In the genomic region with DNA sequence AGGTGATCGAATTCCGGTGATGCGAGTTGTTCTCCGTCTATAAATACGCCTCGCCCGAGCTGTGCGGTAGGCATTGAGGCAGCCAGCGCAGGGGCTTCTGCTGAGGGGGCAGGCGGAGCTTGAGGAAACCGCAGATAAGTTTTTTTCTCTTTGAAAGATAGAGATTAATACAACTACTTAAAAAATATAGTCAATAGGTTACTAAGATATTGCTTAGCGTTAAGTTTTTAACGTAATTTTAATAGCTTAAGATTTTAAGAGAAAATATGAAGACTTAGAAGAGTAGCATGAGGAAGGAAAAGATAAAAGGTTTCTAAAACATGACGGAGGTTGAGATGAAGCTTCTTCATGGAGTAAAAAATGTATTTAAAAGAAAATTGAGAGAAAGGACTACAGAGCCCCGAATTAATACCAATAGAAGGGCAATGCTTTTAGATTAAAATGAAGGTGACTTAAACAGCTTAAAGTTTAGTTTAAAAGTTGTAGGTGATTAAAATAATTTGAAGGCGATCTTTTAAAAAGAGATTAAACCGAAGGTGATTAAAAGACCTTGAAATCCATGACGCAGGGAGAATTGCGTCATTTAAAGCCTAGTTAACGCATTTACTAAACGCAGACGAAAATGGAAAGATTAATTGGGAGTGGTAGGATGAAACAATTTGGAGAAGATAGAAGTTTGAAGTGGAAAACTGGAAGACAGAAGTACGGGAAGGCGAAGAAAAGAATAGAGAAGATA, we compare ENCODE assay signal across 1 cellular context.
A peak's percentile ranks its signal among the peaks of the same experiment; 100 is the strongest.
TF ChIP-seq lines count a peak whose summit lies in the region.

A gene (plus strand): TSS at position 69 of the 736 bp plus-strand sequence.

TF ChIP-seq in K562, 482 proteins besides CTCF, POLR2A, EP300 and RAD21 (continued from another document and continues in another):
- TF ChIP-seq, protein P1, sequence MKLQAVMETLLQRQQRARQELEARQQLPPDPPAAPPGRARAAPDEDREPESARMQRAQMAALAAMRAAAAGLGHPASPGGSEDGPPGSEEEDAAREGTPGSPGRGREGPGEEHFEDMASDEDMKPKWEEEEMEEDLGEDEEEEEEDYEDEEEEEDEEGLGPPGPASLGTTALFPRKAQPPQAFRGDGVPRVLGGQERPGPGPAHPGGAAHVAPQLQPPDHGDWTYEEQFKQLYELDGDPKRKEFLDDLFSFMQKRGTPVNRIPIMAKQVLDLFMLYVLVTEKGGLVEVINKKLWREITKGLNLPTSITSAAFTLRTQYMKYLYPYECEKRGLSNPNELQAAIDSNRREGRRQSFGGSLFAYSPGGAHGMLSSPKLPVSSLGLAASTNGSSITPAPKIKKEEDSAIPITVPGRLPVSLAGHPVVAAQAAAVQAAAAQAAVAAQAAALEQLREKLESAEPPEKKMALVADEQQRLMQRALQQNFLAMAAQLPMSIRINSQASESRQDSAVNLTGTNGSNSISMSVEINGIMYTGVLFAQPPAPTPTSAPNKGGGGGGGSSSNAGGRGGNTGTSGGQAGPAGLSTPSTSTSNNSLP (IDR thresholded peaks at IDR 0.05; ENCODE audit: borderline replicate concordance, low read depth, low read length), result peak; percentile 68; the same call in 1 of the 2 replicates
- TF ChIP-seq ZNF282 (CRISPR knock-in tag; IDR thresholded peaks at IDR 0.05) (no peak), TAF1 (IDR thresholded peaks at IDR 0.05; ENCODE audit: control insufficient read depth, extremely low read depth, insufficient read depth, low read length, severe bottlenecking) (peak; percentile 100), PYGO2 (tag; IDR thresholded peaks at IDR 0.05) (no peak), NR2C2 (CRISPR knock-in tag; IDR thresholded peaks at IDR 0.05) (no peak), NR2C2 (tag; IDR thresholded peaks at IDR 0.05) (no peak), HDAC8 (tag; IDR thresholded peaks at IDR 0.05) (no peak), BHLHE40 (IDR thresholded peaks at IDR 0.05; ENCODE audit: low read length) (peak; percentile 72), NCOA4 (IDR thresholded peaks at IDR 0.05; ENCODE audit: partially characterized antibody) (peak; percentile 5), ZNF140 (CRISPR knock-in tag; IDR thresholded peaks at IDR 0.05) (peak; percentile 13; the same call in 1 of the 2 replicates), CXXC5 (CRISPR knock-in tag; IDR thresholded peaks at IDR 0.05) (peak; percentile 93), ZNF24 (IDR thresholded peaks at IDR 0.05) (peak; percentile 53; the same call in 1 of the 2 replicates), MED1 (CRISPR knock-in tag; IDR thresholded peaks at IDR 0.05; ENCODE audit: borderline replicate concordance) (no peak), CEBPB (tag; IDR thresholded peaks at IDR 0.05) (peak; percentile 80), CAMTA2 (CRISPR knock-in tag; conservative IDR thresholded peaks at IDR 0.05) (peak; percentile 99), TCF7L2 (IDR thresholded peaks at IDR 0.05; ENCODE audit: low read depth, low read length) (peak; percentile 56; the same call in 1 of the 2 replicates), ESRRA (IDR thresholded peaks at IDR 0.05; ENCODE audit: borderline replicate concordance, low read depth) (peak; percentile 90; the same call in 1 of the 2 replicates), CBX1 (IDR thresholded peaks at IDR 0.05; ENCODE audit: low read depth) (peak; percentile 99), RFX5 (IDR thresholded peaks at IDR 0.05; ENCODE audit: low read depth, low read length) (peak; percentile 78; the same call in 1 of the 2 replicates), SREBF1 (IDR thresholded peaks at IDR 0.05; ENCODE audit: borderline replicate concordance, low read depth, low read length) (no peak), ZFP1 (CRISPR knock-in tag; IDR thresholded peaks at IDR 0.05) (peak; percentile 90), SMARCC2 (IDR thresholded peaks at IDR 0.05; ENCODE audit: low read depth) (no peak), ELF1 (tag; IDR thresholded peaks at IDR 0.05) (no peak; the same call in none of the 2 replicates), CC2D1A (IDR thresholded peaks at IDR 0.05) (0 out of 2 replicates have a peak, but pooled peaks have one; percentile 39), KDM1A (IDR thresholded peaks at IDR 0.05) (peak; percentile 38; a peak in 3 of 4 replicates), JUND (IDR thresholded peaks at IDR 0.05; ENCODE audit: borderline replicate concordance, low read depth, low read length) (peak; percentile 82), JUND (tag; IDR thresholded peaks at IDR 0.05; ENCODE audit: borderline replicate concordance, low read depth, low read length) (no peak), MXI1 (IDR thresholded peaks at IDR 0.05; ENCODE audit: low read depth, low read length) (peak; percentile 78), NR2C1 (IDR thresholded peaks at IDR 0.05) (0 out of 2 replicates have a peak, but pooled peaks have one; percentile 15), NR2C1 (tag; IDR thresholded peaks at IDR 0.05) (no peak), ZNF174 (CRISPR knock-in tag; IDR thresholded peaks at IDR 0.05) (peak; percentile 97), PHTF2 (CRISPR knock-in tag; IDR thresholded peaks at IDR 0.05) (peak; percentile 99)
- TF ChIP-seq, protein P2, sequence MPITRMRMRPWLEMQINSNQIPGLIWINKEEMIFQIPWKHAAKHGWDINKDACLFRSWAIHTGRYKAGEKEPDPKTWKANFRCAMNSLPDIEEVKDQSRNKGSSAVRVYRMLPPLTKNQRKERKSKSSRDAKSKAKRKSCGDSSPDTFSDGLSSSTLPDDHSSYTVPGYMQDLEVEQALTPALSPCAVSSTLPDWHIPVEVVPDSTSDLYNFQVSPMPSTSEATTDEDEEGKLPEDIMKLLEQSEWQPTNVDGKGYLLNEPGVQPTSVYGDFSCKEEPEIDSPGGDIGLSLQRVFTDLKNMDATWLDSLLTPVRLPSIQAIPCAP (CRISPR knock-in tag; IDR thresholded peaks at IDR 0.05; ENCODE audit: borderline replicate concordance), result peak; percentile 88; the same call in 1 of the 2 replicates
- TF ChIP-seq, protein P3, sequence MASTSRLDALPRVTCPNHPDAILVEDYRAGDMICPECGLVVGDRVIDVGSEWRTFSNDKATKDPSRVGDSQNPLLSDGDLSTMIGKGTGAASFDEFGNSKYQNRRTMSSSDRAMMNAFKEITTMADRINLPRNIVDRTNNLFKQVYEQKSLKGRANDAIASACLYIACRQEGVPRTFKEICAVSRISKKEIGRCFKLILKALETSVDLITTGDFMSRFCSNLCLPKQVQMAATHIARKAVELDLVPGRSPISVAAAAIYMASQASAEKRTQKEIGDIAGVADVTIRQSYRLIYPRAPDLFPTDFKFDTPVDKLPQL (IDR thresholded peaks at IDR 0.05; ENCODE audit: extremely low read depth, insufficient read length), result peak; percentile 96
- TF ChIP-seq, protein P4, sequence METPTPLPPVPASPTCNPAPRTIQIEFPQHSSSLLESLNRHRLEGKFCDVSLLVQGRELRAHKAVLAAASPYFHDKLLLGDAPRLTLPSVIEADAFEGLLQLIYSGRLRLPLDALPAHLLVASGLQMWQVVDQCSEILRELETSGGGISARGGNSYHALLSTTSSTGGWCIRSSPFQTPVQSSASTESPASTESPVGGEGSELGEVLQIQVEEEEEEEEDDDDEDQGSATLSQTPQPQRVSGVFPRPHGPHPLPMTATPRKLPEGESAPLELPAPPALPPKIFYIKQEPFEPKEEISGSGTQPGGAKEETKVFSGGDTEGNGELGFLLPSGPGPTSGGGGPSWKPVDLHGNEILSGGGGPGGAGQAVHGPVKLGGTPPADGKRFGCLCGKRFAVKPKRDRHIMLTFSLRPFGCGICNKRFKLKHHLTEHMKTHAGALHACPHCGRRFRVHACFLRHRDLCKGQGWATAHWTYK (CRISPR knock-in tag; IDR thresholded peaks at IDR 0.05), result peak; percentile 96; the same call in 1 of the 2 replicates
- TF ChIP-seq, protein P5, sequence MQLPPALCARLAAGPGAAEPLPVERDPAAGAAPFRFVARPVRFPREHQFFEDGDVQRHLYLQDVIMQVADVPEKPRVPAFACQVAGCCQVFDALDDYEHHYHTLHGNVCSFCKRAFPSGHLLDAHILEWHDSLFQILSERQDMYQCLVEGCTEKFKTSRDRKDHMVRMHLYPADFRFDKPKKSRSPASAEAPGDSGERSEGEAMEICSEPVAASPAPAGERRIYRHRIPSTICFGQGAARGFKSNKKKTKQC (CRISPR knock-in tag; IDR thresholded peaks at IDR 0.05), result peak; percentile 96
- TF ChIP-seq, protein P6, sequence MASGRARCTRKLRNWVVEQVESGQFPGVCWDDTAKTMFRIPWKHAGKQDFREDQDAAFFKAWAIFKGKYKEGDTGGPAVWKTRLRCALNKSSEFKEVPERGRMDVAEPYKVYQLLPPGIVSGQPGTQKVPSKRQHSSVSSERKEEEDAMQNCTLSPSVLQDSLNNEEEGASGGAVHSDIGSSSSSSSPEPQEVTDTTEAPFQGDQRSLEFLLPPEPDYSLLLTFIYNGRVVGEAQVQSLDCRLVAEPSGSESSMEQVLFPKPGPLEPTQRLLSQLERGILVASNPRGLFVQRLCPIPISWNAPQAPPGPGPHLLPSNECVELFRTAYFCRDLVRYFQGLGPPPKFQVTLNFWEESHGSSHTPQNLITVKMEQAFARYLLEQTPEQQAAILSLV (tag; IDR thresholded peaks at IDR 0.05), result 0 out of 2 replicates have a peak, but pooled peaks have one; percentile 63
- TF ChIP-seq, protein P7, sequence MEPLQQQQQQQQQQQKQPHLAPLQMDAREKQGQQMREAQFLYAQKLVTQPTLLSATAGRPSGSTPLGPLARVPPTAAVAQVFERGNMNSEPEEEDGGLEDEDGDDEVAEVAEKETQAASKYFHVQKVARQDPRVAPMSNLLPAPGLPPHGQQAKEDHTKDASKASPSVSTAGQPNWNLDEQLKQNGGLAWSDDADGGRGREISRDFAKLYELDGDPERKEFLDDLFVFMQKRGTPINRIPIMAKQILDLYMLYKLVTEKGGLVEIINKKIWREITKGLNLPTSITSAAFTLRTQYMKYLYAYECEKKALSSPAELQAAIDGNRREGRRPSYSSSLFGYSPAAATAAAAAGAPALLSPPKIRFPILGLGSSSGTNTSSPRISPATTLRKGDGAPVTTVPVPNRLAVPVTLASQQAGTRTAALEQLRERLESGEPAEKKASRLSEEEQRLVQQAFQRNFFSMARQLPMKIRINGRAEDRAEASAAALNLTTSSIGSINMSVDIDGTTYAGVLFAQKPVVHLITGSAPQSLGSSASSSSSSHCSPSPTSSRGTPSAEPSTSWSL (CRISPR knock-in tag; IDR thresholded peaks at IDR 0.05; ENCODE audit: borderline replicate concordance), result 0 out of 2 replicates have a peak, but pooled peaks have one; percentile 42
- TF ChIP-seq, protein P8, sequence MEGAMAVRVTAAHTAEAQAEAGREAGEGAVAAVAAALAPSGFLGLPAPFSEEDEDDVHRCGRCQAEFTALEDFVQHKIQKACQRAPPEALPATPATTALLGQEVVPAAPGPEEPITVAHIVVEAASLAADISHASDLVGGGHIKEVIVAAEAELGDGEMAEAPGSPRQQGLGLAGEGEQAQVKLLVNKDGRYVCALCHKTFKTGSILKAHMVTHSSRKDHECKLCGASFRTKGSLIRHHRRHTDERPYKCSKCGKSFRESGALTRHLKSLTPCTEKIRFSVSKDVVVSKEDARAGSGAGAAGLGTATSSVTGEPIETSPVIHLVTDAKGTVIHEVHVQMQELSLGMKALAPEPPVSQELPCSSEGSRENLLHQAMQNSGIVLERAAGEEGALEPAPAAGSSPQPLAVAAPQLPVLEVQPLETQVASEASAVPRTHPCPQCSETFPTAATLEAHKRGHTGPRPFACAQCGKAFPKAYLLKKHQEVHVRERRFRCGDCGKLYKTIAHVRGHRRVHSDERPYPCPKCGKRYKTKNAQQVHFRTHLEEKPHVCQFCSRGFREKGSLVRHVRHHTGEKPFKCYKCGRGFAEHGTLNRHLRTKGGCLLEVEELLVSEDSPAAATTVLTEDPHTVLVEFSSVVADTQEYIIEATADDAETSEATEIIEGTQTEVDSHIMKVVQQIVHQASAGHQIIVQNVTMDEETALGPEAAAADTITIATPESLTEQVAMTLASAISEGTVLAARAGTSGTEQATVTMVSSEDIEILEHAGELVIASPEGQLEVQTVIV (CRISPR knock-in tag; IDR thresholded peaks at IDR 0.05; ENCODE audit: borderline replicate concordance), result peak; percentile 92
- TF ChIP-seq, protein P9, sequence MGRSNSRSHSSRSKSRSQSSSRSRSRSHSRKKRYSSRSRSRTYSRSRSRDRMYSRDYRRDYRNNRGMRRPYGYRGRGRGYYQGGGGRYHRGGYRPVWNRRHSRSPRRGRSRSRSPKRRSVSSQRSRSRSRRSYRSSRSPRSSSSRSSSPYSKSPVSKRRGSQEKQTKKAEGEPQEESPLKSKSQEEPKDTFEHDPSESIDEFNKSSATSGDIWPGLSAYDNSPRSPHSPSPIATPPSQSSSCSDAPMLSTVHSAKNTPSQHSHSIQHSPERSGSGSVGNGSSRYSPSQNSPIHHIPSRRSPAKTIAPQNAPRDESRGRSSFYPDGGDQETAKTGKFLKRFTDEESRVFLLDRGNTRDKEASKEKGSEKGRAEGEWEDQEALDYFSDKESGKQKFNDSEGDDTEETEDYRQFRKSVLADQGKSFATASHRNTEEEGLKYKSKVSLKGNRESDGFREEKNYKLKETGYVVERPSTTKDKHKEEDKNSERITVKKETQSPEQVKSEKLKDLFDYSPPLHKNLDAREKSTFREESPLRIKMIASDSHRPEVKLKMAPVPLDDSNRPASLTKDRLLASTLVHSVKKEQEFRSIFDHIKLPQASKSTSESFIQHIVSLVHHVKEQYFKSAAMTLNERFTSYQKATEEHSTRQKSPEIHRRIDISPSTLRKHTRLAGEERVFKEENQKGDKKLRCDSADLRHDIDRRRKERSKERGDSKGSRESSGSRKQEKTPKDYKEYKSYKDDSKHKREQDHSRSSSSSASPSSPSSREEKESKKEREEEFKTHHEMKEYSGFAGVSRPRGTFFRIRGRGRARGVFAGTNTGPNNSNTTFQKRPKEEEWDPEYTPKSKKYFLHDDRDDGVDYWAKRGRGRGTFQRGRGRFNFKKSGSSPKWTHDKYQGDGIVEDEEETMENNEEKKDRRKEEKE (IDR thresholded peaks at IDR 0.05; ENCODE audit: borderline replicate concordance in 1 of 2, control insufficient read depth in 1 of 2, low read depth in 2 of 2, low read length in 1 of 2), result peak; percentile 28 to 76; a peak in 2 of 4 replicates
- TF ChIP-seq, protein P10, sequence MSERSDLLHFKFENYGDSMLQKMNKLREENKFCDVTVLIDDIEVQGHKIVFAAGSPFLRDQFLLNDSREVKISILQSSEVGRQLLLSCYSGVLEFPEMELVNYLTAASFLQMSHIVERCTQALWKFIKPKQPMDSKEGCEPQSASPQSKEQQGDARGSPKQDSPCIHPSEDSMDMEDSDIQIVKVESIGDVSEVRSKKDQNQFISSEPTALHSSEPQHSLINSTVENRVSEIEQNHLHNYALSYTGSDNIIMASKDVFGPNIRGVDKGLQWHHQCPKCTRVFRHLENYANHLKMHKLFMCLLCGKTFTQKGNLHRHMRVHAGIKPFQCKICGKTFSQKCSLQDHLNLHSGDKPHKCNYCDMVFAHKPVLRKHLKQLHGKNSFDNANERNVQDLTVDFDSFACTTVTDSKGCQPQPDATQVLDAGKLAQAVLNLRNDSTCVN (CRISPR knock-in tag; IDR thresholded peaks at IDR 0.05), result peak; percentile 99
- TF ChIP-seq, protein P11, sequence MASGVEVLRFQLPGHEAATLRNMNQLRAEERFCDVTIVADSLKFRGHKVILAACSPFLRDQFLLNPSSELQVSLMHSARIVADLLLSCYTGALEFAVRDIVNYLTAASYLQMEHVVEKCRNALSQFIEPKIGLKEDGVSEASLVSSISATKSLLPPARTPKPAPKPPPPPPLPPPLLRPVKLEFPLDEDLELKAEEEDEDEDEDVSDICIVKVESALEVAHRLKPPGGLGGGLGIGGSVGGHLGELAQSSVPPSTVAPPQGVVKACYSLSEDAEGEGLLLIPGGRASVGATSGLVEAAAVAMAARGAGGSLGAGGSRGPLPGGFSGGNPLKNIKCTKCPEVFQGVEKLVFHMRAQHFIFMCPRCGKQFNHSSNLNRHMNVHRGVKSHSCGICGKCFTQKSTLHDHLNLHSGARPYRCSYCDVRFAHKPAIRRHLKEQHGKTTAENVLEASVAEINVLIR (CRISPR knock-in tag; IDR thresholded peaks at IDR 0.05), result peak; percentile 32; the same call in 1 of the 2 replicates
- TF ChIP-seq, protein P12, sequence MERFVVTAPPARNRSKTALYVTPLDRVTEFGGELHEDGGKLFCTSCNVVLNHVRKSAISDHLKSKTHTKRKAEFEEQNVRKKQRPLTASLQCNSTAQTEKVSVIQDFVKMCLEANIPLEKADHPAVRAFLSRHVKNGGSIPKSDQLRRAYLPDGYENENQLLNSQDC (CRISPR knock-in tag; IDR thresholded peaks at IDR 0.05), result peak; percentile 98
